ENCODE assay signal across 12 cellular contexts in the genomic region with DNA sequence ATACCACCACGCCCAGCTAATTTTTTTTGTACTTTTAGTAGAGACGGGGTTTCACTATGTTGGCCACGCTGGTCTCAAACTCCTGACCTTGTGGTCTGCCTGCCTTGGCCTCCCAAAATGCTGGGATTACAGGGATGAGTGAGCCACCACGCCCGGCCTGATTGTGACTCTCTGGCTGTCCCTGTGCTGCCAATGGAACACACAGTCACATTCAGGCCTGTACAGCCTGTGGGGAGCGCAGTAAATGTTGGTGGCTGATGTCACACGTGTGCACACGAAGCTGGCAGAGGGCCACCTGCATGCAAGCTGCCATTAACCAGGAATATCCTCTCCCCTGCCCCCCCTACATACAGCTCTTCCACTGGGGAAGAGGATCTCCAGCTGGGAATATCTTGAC. TPM values are rescaled to one million over a fixed set of nuclear protein-coding genes. Genes with fewer than 3 reads are reported as not detected.
A peak's percentile ranks its signal among the peaks of the same experiment; 100 is the strongest.
DNase-seq lines count a peak whose midpoint lies in the region; ATAC-seq and TF ChIP-seq lines count a peak whose summit lies in the region.
"Had no signal": no experiment of that assay in that cellular context is flagged by ENCODE, and none has a peak within 500 bp of the region (broad histone marks: within the 10 kb centered on the region; RNA-seq: fewer than 3 reads in every experiment).

No MANE protein-coding gene starts in this region.

- intact Hi-C loops in tibial artery (cut with DNase I; ENCODE audit: low total_unique reads): loop anchor here (10.0 kb wide), 1 partner anchor 291 kb away; no protein-coding TSS in a partner anchor
- intact Hi-C loops in mucosa of descending colon (cut with DNase I, micrococcal nuclease): loop anchor here in 1 of 2 donors (10.0 kb wide), 1 partner anchor 291 kb away; no protein-coding TSS in a partner anchor
- intact Hi-C loops in testis (cut with DNase I; ENCODE audit: low total_unique reads): loop anchor here (5.0 kb wide), 1 partner anchor 349 kb away; no protein-coding TSS in a partner anchor

- H3K27ac ChIP-seq in SJCRH30 (no peak overlapping the region), tibial artery (no peak overlapping the region), testis (no peak overlapping the region)
- H3K27ac ChIP-seq: thyroid gland had no signal

- peaks cover 55% of the 10 kb centered on the region for H3K27me3 Mint-ChIP-seq in activated CD8-positive, alpha-beta memory T cell treated with anti-CD3 and anti-CD28 coated beads, Interleukin-2, amount 10 ng/mL, durations not matched to agents 7 days and 5 days

- no peaks in the 10 kb centered on the region for H3K36me3 ChIP-seq in SJCRH30
- no peaks in the 10 kb centered on the region for H3K36me3 ChIP-seq in tibial artery
- H3K36me3 ChIP-seq in mucosa of descending colon (ENCODE audit: low read depth): no peaks in the 10 kb centered on the region
- no peaks in the 10 kb centered on the region for H3K36me3 ChIP-seq in testis (ENCODE audit: low read depth, missing control alignments)
- H3K36me3 ChIP-seq: thyroid gland had no signal

- H3K9me3 ChIP-seq in SJCRH30 (replicated peaks) (no peaks in the 10 kb centered on the region), tibial artery (no peaks in the 10 kb centered on the region), mucosa of descending colon (no peaks in the 10 kb centered on the region), testis (no peaks in the 10 kb centered on the region)
- H3K9me3 ChIP-seq: thyroid gland had no signal

- no peak for ATAC-seq in activated CD8-positive, alpha-beta memory T cell treated with anti-CD3 and anti-CD28 coated beads, Interleukin-2, amount 10 ng/mL, durations not matched to agents 7 days and 5 days
- ATAC-seq in left lobe of liver (no peak), mucosa of descending colon (no peak)
- ATAC-seq: HCT116 had no signal

- peaks cover 17% of the 10 kb centered on the region for H3K4me1 Mint-ChIP-seq in activated CD8-positive, alpha-beta memory T cell treated with anti-CD3 and anti-CD28 coated beads, Interleukin-2, amount 10 ng/mL, durations not matched to agents 7 days and 5 days

- TF ChIP-seq CTCF in tibial artery (IDR thresholded peaks at IDR 0.05) (no peak), mucosa of descending colon (IDR thresholded peaks at IDR 0.05) (no peak), testis (IDR thresholded peaks at IDR 0.05) (no peak)

- WGBS in testis, 2 donors: 56 to 60% methylated on average over 8 of the region's 8 CpGs

- H3K36me3 Mint-ChIP-seq in activated CD8-positive, alpha-beta memory T cell treated with anti-CD3 and anti-CD28 coated beads, Interleukin-2, amount 10 ng/mL, durations not matched to agents 7 days and 5 days: no peaks in the 10 kb centered on the region
- H3K36me3 Mint-ChIP-seq: stimulated activated memory B cell treated with anti-CD40 and anti-IgM and Interleukin-4, amounts not matched to agents 10 μg/mL and 1 μg/mL and 100 μg/mL, for 72 hours had no signal

- H3K4me3 Mint-ChIP-seq in activated CD8-positive, alpha-beta memory T cell treated with anti-CD3 and anti-CD28 coated beads, Interleukin-2, amount 10 ng/mL, durations not matched to agents 7 days and 5 days: no peak overlapping the region

- no peaks in the 10 kb centered on the region for H3K27me3 ChIP-seq in SJCRH30
- H3K27me3 ChIP-seq in tibial artery: peaks cover 11 to 100% of the 10 kb centered on the region in 2 donors
- no peaks in the 10 kb centered on the region for H3K27me3 ChIP-seq in testis

- H3K4me3 ChIP-seq in SJCRH30 (peak overlapping the region; percentile 54), tibial artery (no peak overlapping the region), mucosa of descending colon (no peak overlapping the region), testis (no peak overlapping the region)
- H3K4me3 ChIP-seq: thyroid gland had no signal

- no peaks in the 10 kb centered on the region for H3K9me3 Mint-ChIP-seq in activated CD8-positive, alpha-beta memory T cell treated with anti-CD3 and anti-CD28 coated beads, Interleukin-2, amount 10 ng/mL, durations not matched to agents 7 days and 5 days (ENCODE audit: low read depth)
- H3K9me3 Mint-ChIP-seq: stimulated activated memory B cell treated with anti-CD40 and anti-IgM and Interleukin-4, amounts not matched to agents 10 μg/mL and 1 μg/mL and 100 μg/mL, for 72 hours had no signal

- peaks cover 5% of the 10 kb centered on the region for H3K4me1 ChIP-seq in SJCRH30
- H3K4me1 ChIP-seq in tibial artery: peaks cover 0 to 26% (median 23%) of the 10 kb centered on the region in 4 donors
- H3K4me1 ChIP-seq in mucosa of descending colon (ENCODE audit: low read depth): peaks cover 7% of the 10 kb centered on the region
- H3K4me1 ChIP-seq in testis: peaks cover 20% of the 10 kb centered on the region

- no peak overlapping the region for H3K27ac Mint-ChIP-seq in activated CD8-positive, alpha-beta memory T cell treated with anti-CD3 and anti-CD28 coated beads, Interleukin-2, amount 10 ng/mL, durations not matched to agents 7 days and 5 days
- H3K27ac Mint-ChIP-seq: stimulated activated memory B cell treated with anti-CD40 and anti-IgM and Interleukin-4, amounts not matched to agents 10 μg/mL and 1 μg/mL and 100 μg/mL, for 72 hours had no signal

- DNase-seq in activated CD8-positive, alpha-beta memory T cell treated with anti-CD3 and anti-CD28 coated beads, Interleukin-2, amount 50 U/mL, for 48 hours: peak; percentile 43
- no peak for DNase-seq in activated CD8-positive, alpha-beta memory T cell treated with anti-CD3 and anti-CD28 coated beads, Interleukin-2, amount 10 ng/mL, durations not matched to agents 7 days and 5 days
- DNase-seq in SJCRH30: peak in 1 of 2 experiments; percentile 27
- peak; percentile 23 for DNase-seq in left lobe of liver (ENCODE audit: low spot score)
- DNase-seq in tibial artery: peak; percentile 12 to 21
- no peak for DNase-seq in mucosa of descending colon
- DNase-seq in NCI-H1930 (lab: John Stamatoyannopoulos, UW): no peak
- DNase-seq in testis: no peak
- DNase-seq: cerebellar nuclear complex, thyroid gland had no signal

- CTCF ChIA-PET in activated CD8-positive, alpha-beta memory T cell treated with anti-CD3 and anti-CD28 coated beads, Interleukin-2, amount 10 ng/mL, durations not matched to agents 7 days and 5 days (lab: Charles Lee): no interaction called here

- TF ChIP-seq POLR2A in testis (IDR thresholded peaks at IDR 0.05): no peak

RNA-seq across cellular contexts. Expression of a gene that starts 22.1 kb away (rescaled TPM):
- 10 to 100 TPM; 30.5 to 34.1 TPM for total RNA-seq in activated CD8-positive, alpha-beta memory T cell treated with anti-CD3 and anti-CD28 coated beads, Interleukin-2, amount 10 ng/mL, durations not matched to agents 7 days and 5 days
- total RNA-seq in SJCRH30 (2014; rRNA removed; shearing (Covaris generic)): 10.5 and 12.6 TPM in 2 replicates
- total RNA-seq in left lobe of liver: 16.6 TPM
- 10 to 100 TPM; 27.2 to 36.1 (median 32.1) TPM for total RNA-seq in mucosa of descending colon
- 10 to 100 TPM; 50.3 to 53.5 TPM for total RNA-seq in testis
- polyA plus RNA-seq in testis (ENCODE audit: insufficient read depth, low read depth, low replicate concordance): 93.1 TPM

RNA-seq across cellular contexts. Expression of a gene that starts 22.2 kb away (rescaled TPM):
- total RNA-seq in activated CD8-positive, alpha-beta memory T cell treated with anti-CD3 and anti-CD28 coated beads, Interleukin-2, amount 10 ng/mL, durations not matched to agents 7 days and 5 days: 1 to 10 TPM; 3.7 to 4.2 TPM
- 35.7 and 36.2 TPM in 2 replicates for total RNA-seq in SJCRH30 (2014; rRNA removed; shearing (Covaris generic))
- 3.6 TPM for total RNA-seq in left lobe of liver
- total RNA-seq in mucosa of descending colon: 10 to 100 TPM in 1 of 3 donors, 1 to 10 TPM in 2; 6.8 to 12.3 (median 9.9) TPM
- total RNA-seq in testis: 10 to 100 TPM; 70.9 to 87.6 TPM
- polyA plus RNA-seq in testis (ENCODE audit: insufficient read depth, low read depth, low replicate concordance): 267 TPM

Comparison
In these comparisons a context has a peak if more than half of its experiments do, and no peak if none do; other contexts are left out.
1. DNase-seq: peak in activated CD8-positive, alpha-beta memory T cell treated with anti-CD3 and anti-CD28 coated beads, Interleukin-2, amount 50 U/mL, for 48 hours (single experiment), left lobe of liver (single experiment) and tibial artery (2 of 2); none in activated CD8-positive, alpha-beta memory T cell treated with anti-CD3 and anti-CD28 coated beads, Interleukin-2, amount 10 ng/mL, durations not matched to agents 7 days and 5 days (single experiment), mucosa of descending colon (0 of 3), NCI-H1930 (0 of 2) and testis (single experiment).